ENCODE assay signal across 16 cellular contexts in the genomic region with DNA sequence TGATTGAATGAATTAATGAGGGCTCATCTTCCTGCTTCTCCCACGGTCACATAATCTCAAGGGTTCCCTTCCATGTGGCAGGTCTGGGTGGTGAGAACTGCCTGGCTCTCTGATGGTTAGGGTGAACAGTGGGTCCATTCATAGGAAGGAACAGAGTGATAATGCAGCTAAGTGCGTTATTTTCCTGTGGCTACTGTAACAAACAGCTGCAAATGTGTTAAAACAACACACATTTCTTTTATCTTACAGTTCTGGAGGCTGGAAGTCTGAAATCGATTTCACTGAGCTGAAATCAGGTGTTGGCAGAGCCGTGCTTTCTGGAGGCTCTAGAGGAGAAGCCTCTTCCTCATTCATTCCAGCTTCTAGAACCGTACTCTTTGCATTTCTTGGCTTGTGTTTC.
"Had no signal": no experiment of that assay in that cellular context is flagged by ENCODE, and none has a peak within 500 bp of the region (broad histone marks: within the 10 kb centered on the region; RNA-seq: fewer than 3 reads in every experiment).

No MANE protein-coding gene starts in this region.

- DNase-seq: activated CD4-positive, alpha-beta T cell treated with anti-CD3 and anti-CD28 coated beads, Interleukin-2, amount 50 U/mL, for 1 hour; activated CD4-positive, CD25-positive, alpha-beta regulatory T cell treated with anti-CD3 and anti-CD28 coated beads, Interleukin-2, amount 50 U/mL, for 72 hours; activated naive CD8-positive, alpha-beta T cell treated with anti-CD3 and anti-CD28 coated beads for 36 hours; activated T-cell treated with anti-CD3 and anti-CD28 coated beads, Interleukin-2, amount 50 U/mL, for 1 hour; amniotic stem cell; cerebellar nuclear complex; cortex of kidney; foreskin fibroblast; glutamatergic neuron; immature natural killer cell; left lung; naive thymus-derived CD4-positive, alpha-beta T cell; stimulated activated CD4-positive, alpha-beta T cell treated with anti-CD3 and anti-CD28 coated beads, Interleukin-1b, Interleukin-23, amount 100 ng/mL, for 48 hours; stimulated activated naive CD8-positive, alpha-beta T cell treated with anti-CD3 and anti-CD28 coated beads, Interleukin-15, amount 100 ng/mL, for 72 hours; T-helper 2 cell had no signal

- H3K9me3 Mint-ChIP-seq: activated naive CD8-positive, alpha-beta T cell treated with anti-CD3 and anti-CD28 coated beads for 36 hours; immature natural killer cell; stimulated activated naive CD8-positive, alpha-beta T cell treated with anti-CD3 and anti-CD28 coated beads, Interleukin-15, amount 100 ng/mL, for 72 hours had no signal

- H3K27ac Mint-ChIP-seq: activated naive CD8-positive, alpha-beta T cell treated with anti-CD3 and anti-CD28 coated beads for 36 hours; progenitor cell of endocrine pancreas had no signal

- H3K4me1 Mint-ChIP-seq: activated naive CD8-positive, alpha-beta T cell treated with anti-CD3 and anti-CD28 coated beads for 36 hours; immature natural killer cell; naive thymus-derived CD4-positive, alpha-beta T cell; stimulated activated naive CD8-positive, alpha-beta T cell treated with anti-CD3 and anti-CD28 coated beads, Interleukin-15, amount 100 ng/mL, for 72 hours had no signal

- ATAC-seq: left lung; naive thymus-derived CD4-positive, alpha-beta T cell; stimulated activated naive CD8-positive, alpha-beta T cell treated with anti-CD3 and anti-CD28 coated beads, Interleukin-15, amount 100 ng/mL, for 72 hours had no signal

- H3K27me3 Mint-ChIP-seq: activated naive CD8-positive, alpha-beta T cell treated with anti-CD3 and anti-CD28 coated beads for 36 hours; naive thymus-derived CD4-positive, alpha-beta T cell; stimulated activated naive CD8-positive, alpha-beta T cell treated with anti-CD3 and anti-CD28 coated beads, Interleukin-15, amount 100 ng/mL, for 72 hours had no signal

- H3K4me3 Mint-ChIP-seq: activated naive CD8-positive, alpha-beta T cell treated with anti-CD3 and anti-CD28 coated beads for 36 hours; immature natural killer cell; naive thymus-derived CD4-positive, alpha-beta T cell; stimulated activated naive CD8-positive, alpha-beta T cell treated with anti-CD3 and anti-CD28 coated beads, Interleukin-15, amount 100 ng/mL, for 72 hours had no signal
